Comparison of ENCODE assay signal across 1 cellular context in the genomic region with DNA sequence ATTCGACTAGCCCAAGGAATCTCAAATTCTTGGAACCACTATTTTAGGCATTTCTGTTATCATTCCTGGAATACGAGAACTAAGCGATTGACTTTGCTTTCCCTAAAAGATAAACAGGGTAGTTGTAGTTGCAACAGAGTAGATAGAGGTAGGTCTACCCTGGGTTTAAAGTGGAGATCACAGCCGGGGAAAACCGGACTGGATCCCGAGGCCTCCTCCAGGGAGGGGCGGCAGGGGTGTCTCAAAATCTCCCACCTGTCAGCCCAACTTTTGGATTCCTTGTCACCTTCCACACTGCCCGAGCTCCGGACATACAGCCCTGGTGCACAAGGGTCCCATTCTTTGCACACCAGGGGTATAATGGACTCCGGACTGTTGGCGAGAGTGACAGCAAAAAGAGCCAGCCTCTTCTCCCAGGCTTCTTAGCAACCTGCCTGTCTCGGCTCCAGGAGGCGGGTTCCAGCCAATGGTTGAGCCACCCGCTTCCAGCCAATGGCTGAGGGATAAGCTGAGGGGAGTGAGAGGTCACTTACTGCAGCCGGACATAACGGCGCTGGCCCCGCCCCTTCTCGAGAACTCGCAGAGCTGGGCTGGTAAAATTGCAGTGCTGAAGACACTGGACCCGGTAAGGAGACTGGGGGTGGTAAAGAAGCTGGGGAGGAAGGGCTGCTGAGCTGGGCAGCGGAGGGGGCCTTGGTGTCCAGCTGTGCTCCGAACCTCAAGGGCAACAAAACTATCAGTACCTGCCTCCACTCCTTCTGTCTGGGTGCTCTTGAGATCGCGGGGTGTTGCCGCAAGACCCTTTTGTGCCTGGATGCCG.
A peak's percentile ranks its signal among the peaks of the same experiment; 100 is the strongest.
TF ChIP-seq lines count a peak whose summit lies in the region.

SUOX (plus strand) TSS at position 562 of the 820 bp plus-strand sequence. CDS start 4,946 bp downstream, outside the sequence.

TF ChIP-seq in K562, 482 proteins besides CTCF, POLR2A, EP300 and RAD21 (continued from another document):
- TF ChIP-seq, protein P1, sequence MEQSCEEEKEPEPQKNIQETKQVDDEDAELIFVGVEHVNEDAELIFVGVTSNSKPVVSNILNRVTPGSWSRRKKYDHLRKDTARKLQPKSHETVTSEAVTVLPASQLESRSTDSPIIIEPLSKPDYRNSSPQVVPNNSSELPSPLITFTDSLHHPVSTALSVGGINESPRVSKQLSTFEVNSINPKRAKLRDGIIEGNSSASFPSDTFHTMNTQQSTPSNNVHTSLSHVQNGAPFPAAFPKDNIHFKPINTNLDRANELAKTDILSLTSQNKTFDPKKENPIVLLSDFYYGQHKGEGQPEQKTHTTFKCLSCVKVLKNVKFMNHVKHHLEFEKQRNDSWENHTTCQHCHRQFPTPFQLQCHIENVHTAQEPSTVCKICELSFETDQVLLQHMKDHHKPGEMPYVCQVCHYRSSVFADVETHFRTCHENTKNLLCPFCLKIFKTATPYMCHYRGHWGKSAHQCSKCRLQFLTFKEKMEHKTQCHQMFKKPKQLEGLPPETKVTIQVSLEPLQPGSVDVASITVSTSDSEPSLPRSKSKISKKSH (CRISPR knock-in tag; IDR thresholded peaks at IDR 0.05): no peak
- TF ChIP-seq ZNF444 (CRISPR knock-in tag; IDR thresholded peaks at IDR 0.05) (0 out of 2 replicates have a peak, but pooled peaks have one; percentile 30), GABPB1 (CRISPR knock-in tag; IDR thresholded peaks at IDR 0.05) (peak; percentile 12; the same call in 1 of the 2 replicates), POLR2AphosphoS5 (IDR thresholded peaks at IDR 0.05; ENCODE audit: control insufficient read depth, insufficient read depth, low read depth, low read length) (peak; percentile 65), NRF1 (conservative IDR thresholded peaks at IDR 0.05 in 1 of 2, IDR thresholded peaks at IDR 0.05 in 1 of 2) (peak; percentile 67 to 72), ADNP (tag; IDR thresholded peaks at IDR 0.05) (0 out of 2 replicates have a peak, but pooled peaks have one; percentile 13), STAG1 (CRISPR knock-in tag; IDR thresholded peaks at IDR 0.05; ENCODE audit: borderline replicate concordance) (no peak), MEF2A (IDR thresholded peaks at IDR 0.05; ENCODE audit: control insufficient read depth, low read depth, low read length) (peak; percentile 2; the same call in 1 of the 2 replicates), KLF10 (CRISPR knock-in tag; IDR thresholded peaks at IDR 0.05) (no peak), PURB (CRISPR knock-in tag; IDR thresholded peaks at IDR 0.05; ENCODE audit: low read depth) (no peak), VEZF1 (CRISPR knock-in tag; IDR thresholded peaks at IDR 0.05) (peak; percentile 17; the same call in 1 of the 2 replicates), TCF3 (CRISPR knock-in tag; IDR thresholded peaks at IDR 0.05) (peak; percentile 15; the same call in 1 of the 2 replicates), NBN (IDR thresholded peaks at IDR 0.05; ENCODE audit: low read depth) (no peak), MAFG (tag; conservative IDR thresholded peaks at IDR 0.05) (no peak), PHF20 (IDR thresholded peaks at IDR 0.05; ENCODE audit: partially characterized antibody) (no peak), ATF7 (IDR thresholded peaks at IDR 0.05) (peak; percentile 50; the same call in 1 of the 2 replicates), ZNF75A (CRISPR knock-in tag; IDR thresholded peaks at IDR 0.05) (0 out of 2 replicates have a peak, but pooled peaks have one; percentile 37), NFE2L1 (tag; IDR thresholded peaks at IDR 0.05; ENCODE audit: borderline replicate concordance, low read depth) (no peak), ZBTB11 (CRISPR knock-in tag; IDR thresholded peaks at IDR 0.05) (peak in 2 of 3 experiments; percentile 35 to 67; a peak in 2 of 6 replicates), NR2C2 (CRISPR knock-in tag; IDR thresholded peaks at IDR 0.05) (peak; percentile 43; the same call in 1 of the 2 replicates), NR2C2 (tag; IDR thresholded peaks at IDR 0.05) (peak; percentile 93), RNF2 (IDR thresholded peaks at IDR 0.05) (0 out of 2 replicates have a peak, but pooled peaks have one; percentile 21), ERF (CRISPR knock-in tag; IDR thresholded peaks at IDR 0.05) (peak; percentile 48; the same call in 1 of the 2 replicates), MBD2 (IDR thresholded peaks at IDR 0.05; ENCODE audit: borderline replicate concordance, low read depth) (no peak; the same call in 1 of the 2 replicates), NR1H2 (CRISPR knock-in tag; IDR thresholded peaks at IDR 0.05) (no peak)
- TF ChIP-seq, protein P2, sequence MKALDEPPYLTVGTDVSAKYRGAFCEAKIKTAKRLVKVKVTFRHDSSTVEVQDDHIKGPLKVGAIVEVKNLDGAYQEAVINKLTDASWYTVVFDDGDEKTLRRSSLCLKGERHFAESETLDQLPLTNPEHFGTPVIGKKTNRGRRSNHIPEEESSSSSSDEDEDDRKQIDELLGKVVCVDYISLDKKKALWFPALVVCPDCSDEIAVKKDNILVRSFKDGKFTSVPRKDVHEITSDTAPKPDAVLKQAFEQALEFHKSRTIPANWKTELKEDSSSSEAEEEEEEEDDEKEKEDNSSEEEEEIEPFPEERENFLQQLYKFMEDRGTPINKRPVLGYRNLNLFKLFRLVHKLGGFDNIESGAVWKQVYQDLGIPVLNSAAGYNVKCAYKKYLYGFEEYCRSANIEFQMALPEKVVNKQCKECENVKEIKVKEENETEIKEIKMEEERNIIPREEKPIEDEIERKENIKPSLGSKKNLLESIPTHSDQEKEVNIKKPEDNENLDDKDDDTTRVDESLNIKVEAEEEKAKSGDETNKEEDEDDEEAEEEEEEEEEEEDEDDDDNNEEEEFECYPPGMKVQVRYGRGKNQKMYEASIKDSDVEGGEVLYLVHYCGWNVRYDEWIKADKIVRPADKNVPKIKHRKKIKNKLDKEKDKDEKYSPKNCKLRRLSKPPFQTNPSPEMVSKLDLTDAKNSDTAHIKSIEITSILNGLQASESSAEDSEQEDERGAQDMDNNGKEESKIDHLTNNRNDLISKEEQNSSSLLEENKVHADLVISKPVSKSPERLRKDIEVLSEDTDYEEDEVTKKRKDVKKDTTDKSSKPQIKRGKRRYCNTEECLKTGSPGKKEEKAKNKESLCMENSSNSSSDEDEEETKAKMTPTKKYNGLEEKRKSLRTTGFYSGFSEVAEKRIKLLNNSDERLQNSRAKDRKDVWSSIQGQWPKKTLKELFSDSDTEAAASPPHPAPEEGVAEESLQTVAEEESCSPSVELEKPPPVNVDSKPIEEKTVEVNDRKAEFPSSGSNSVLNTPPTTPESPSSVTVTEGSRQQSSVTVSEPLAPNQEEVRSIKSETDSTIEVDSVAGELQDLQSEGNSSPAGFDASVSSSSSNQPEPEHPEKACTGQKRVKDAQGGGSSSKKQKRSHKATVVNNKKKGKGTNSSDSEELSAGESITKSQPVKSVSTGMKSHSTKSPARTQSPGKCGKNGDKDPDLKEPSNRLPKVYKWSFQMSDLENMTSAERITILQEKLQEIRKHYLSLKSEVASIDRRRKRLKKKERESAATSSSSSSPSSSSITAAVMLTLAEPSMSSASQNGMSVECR (CRISPR knock-in tag; IDR thresholded peaks at IDR 0.05): peak; percentile 62; the same call in 1 of the 2 replicates
- TF ChIP-seq, protein P3, sequence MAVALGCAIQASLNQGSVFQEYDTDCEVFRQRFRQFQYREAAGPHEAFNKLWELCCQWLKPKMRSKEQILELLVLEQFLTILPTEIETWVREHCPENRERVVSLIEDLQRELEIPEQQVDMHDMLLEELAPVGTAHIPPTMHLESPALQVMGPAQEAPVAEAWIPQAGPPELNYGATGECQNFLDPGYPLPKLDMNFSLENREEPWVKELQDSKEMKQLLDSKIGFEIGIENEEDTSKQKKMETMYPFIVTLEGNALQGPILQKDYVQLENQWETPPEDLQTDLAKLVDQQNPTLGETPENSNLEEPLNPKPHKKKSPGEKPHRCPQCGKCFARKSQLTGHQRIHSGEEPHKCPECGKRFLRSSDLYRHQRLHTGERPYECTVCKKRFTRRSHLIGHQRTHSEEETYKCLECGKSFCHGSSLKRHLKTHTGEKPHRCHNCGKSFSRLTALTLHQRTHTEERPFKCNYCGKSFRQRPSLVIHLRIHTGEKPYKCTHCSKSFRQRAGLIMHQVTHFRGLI (CRISPR knock-in tag; IDR thresholded peaks at IDR 0.05): no peak
- TF ChIP-seq, protein P4, sequence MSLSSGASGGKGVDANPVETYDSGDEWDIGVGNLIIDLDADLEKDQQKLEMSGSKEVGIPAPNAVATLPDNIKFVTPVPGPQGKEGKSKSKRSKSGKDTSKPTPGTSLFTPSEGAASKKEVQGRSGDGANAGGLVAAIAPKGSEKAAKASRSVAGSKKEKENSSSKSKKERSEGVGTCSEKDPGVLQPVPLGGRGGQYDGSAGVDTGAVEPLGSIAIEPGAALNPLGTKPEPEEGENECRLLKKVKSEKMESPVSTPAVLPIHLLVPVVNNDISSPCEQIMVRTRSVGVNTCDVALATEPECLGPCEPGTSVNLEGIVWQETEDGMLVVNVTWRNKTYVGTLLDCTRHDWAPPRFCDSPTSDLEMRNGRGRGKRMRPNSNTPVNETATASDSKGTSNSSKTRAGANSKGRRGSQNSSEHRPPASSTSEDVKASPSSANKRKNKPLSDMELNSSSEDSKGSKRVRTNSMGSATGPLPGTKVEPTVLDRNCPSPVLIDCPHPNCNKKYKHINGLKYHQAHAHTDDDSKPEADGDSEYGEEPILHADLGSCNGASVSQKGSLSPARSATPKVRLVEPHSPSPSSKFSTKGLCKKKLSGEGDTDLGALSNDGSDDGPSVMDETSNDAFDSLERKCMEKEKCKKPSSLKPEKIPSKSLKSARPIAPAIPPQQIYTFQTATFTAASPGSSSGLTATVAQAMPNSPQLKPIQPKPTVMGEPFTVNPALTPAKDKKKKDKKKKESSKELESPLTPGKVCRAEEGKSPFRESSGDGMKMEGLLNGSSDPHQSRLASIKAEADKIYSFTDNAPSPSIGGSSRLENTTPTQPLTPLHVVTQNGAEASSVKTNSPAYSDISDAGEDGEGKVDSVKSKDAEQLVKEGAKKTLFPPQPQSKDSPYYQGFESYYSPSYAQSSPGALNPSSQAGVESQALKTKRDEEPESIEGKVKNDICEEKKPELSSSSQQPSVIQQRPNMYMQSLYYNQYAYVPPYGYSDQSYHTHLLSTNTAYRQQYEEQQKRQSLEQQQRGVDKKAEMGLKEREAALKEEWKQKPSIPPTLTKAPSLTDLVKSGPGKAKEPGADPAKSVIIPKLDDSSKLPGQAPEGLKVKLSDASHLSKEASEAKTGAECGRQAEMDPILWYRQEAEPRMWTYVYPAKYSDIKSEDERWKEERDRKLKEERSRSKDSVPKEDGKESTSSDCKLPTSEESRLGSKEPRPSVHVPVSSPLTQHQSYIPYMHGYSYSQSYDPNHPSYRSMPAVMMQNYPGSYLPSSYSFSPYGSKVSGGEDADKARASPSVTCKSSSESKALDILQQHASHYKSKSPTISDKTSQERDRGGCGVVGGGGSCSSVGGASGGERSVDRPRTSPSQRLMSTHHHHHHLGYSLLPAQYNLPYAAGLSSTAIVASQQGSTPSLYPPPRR (CRISPR knock-in tag; IDR thresholded peaks at IDR 0.05; ENCODE audit: borderline replicate concordance): 0 out of 2 replicates have a peak, but pooled peaks have one; percentile 9
- TF ChIP-seq, protein P5, sequence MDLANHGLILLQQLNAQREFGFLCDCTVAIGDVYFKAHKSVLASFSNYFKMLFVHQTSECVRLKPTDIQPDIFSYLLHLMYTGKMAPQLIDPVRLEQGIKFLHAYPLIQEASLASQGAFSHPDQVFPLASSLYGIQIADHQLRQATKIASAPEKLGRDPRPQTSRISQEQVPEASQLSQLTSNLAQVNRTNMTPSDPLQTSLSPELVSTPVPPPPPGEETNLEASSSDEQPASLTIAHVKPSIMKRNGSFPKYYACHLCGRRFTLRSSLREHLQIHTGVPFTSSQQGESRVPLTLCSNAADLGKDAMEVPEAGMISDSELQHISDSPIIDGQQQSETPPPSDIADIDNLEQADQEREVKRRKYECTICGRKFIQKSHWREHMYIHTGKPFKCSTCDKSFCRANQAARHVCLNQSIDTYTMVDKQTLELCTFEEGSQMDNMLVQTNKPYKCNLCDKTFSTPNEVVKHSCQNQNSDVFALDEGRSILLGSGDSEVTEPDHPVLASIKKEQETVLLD (IDR thresholded peaks at IDR 0.05): no peak
